ENCODE assay signal across 1 cellular context in the genomic region with DNA sequence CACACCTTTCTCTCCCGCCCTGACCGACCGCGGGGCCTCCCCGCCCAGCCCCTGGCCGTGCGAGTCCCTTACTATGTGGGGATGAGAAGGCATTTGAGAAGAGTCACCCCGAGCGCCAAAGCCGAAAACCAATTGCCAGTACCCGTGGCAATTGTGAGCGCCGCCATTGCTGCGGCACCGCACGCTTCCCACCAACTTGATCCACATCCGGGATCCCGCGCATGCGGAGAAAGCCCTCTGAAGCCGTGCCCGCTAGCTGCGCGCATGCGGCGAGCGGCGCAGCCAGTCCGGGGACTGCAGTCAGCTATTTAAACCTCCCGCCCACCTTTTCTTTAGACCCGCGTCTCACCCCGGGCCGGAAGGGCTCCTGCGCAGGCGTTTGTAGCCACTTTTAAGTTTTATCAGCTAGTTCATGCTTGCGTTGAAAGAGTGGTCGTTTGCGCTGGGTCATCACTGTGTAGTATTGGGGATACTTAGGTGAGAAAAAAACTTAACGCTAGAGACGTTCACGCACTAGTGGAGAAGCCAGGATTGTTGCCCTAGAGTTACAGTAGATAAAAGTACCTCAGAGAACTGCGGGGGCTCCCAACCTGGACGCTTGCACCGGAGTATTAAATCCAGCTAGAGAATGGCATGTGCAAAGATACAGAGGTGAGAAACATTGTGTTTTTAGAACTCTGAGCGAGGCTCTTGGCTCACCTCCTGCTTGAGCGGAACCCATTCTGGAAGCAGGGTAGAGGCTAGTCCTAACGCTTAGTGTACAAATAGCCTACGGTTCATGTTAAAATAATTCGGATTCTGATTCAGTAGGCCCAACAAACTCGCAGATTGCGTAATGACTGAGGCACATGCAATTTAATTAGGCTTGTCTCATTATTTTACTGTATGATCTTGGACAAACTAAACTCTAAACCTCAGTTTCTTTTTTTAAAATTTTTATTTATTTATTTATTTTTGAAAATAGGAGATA.
TF ChIP-seq lines count a peak whose summit lies in the region.

A gene (minus strand): TSS at position 205 of the 970 bp plus-strand sequence. CDS start 38 bp downstream, at position 167.

TF ChIP-seq in K562, 482 proteins besides CTCF, POLR2A, EP300 and RAD21 (continued from another document and continues in another):
- TF ChIP-seq, protein P1, sequence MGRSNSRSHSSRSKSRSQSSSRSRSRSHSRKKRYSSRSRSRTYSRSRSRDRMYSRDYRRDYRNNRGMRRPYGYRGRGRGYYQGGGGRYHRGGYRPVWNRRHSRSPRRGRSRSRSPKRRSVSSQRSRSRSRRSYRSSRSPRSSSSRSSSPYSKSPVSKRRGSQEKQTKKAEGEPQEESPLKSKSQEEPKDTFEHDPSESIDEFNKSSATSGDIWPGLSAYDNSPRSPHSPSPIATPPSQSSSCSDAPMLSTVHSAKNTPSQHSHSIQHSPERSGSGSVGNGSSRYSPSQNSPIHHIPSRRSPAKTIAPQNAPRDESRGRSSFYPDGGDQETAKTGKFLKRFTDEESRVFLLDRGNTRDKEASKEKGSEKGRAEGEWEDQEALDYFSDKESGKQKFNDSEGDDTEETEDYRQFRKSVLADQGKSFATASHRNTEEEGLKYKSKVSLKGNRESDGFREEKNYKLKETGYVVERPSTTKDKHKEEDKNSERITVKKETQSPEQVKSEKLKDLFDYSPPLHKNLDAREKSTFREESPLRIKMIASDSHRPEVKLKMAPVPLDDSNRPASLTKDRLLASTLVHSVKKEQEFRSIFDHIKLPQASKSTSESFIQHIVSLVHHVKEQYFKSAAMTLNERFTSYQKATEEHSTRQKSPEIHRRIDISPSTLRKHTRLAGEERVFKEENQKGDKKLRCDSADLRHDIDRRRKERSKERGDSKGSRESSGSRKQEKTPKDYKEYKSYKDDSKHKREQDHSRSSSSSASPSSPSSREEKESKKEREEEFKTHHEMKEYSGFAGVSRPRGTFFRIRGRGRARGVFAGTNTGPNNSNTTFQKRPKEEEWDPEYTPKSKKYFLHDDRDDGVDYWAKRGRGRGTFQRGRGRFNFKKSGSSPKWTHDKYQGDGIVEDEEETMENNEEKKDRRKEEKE (IDR thresholded peaks at IDR 0.05; ENCODE audit: borderline replicate concordance in 1 of 2, control insufficient read depth in 1 of 2, low read depth in 2 of 2, low read length in 1 of 2) = no peak
- no peak for TF ChIP-seq IRF2 (CRISPR knock-in tag; IDR thresholded peaks at IDR 0.05)
- TF ChIP-seq ZBTB17 (CRISPR knock-in tag; IDR thresholded peaks at IDR 0.05) = no peak
- TF ChIP-seq CHD2 (IDR thresholded peaks at IDR 0.05; ENCODE audit: low read depth, low read length) = peak; percentile 29; the same call in 1 of the 2 replicates
- TF ChIP-seq, protein P2, sequence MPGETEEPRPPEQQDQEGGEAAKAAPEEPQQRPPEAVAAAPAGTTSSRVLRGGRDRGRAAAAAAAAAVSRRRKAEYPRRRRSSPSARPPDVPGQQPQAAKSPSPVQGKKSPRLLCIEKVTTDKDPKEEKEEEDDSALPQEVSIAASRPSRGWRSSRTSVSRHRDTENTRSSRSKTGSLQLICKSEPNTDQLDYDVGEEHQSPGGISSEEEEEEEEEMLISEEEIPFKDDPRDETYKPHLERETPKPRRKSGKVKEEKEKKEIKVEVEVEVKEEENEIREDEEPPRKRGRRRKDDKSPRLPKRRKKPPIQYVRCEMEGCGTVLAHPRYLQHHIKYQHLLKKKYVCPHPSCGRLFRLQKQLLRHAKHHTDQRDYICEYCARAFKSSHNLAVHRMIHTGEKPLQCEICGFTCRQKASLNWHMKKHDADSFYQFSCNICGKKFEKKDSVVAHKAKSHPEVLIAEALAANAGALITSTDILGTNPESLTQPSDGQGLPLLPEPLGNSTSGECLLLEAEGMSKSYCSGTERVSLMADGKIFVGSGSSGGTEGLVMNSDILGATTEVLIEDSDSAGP (CRISPR knock-in tag; IDR thresholded peaks at IDR 0.05) = no peak
- TF ChIP-seq DDX20 (tag; IDR thresholded peaks at IDR 0.05; ENCODE audit: low read depth) = no peak
- no peak for TF ChIP-seq CHD4 (IDR thresholded peaks at IDR 0.05; ENCODE audit: insufficient read depth, insufficient replicate concordance, low read depth, low read length, poor library complexity, severe bottlenecking)
- no peak for TF ChIP-seq CSDE1 (IDR thresholded peaks at IDR 0.05)
- TF ChIP-seq PYGO2 (tag; IDR thresholded peaks at IDR 0.05) = no peak
- TF ChIP-seq COPS2 (conservative IDR thresholded peaks at IDR 0.05) = no peak
- TF ChIP-seq MYC (IDR thresholded peaks at IDR 0.05; ENCODE audit: low read depth, low read length) = peak; percentile 97
- TF ChIP-seq MYC (CRISPR knock-in tag; IDR thresholded peaks at IDR 0.05; ENCODE audit: borderline replicate concordance, low read depth) = peak; percentile 93; the same call in 1 of the 2 replicates
- TF ChIP-seq RBM15 (IDR thresholded peaks at IDR 0.05; ENCODE audit: insufficient read depth, low read length) = no peak
- TF ChIP-seq, protein P3, sequence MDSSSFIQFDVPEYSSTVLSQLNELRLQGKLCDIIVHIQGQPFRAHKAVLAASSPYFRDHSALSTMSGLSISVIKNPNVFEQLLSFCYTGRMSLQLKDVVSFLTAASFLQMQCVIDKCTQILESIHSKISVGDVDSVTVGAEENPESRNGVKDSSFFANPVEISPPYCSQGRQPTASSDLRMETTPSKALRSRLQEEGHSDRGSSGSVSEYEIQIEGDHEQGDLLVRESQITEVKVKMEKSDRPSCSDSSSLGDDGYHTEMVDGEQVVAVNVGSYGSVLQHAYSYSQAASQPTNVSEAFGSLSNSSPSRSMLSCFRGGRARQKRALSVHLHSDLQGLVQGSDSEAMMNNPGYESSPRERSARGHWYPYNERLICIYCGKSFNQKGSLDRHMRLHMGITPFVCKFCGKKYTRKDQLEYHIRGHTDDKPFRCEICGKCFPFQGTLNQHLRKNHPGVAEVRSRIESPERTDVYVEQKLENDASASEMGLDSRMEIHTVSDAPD (CRISPR knock-in tag; IDR thresholded peaks at IDR 0.05) = no peak
- TF ChIP-seq, protein P4, sequence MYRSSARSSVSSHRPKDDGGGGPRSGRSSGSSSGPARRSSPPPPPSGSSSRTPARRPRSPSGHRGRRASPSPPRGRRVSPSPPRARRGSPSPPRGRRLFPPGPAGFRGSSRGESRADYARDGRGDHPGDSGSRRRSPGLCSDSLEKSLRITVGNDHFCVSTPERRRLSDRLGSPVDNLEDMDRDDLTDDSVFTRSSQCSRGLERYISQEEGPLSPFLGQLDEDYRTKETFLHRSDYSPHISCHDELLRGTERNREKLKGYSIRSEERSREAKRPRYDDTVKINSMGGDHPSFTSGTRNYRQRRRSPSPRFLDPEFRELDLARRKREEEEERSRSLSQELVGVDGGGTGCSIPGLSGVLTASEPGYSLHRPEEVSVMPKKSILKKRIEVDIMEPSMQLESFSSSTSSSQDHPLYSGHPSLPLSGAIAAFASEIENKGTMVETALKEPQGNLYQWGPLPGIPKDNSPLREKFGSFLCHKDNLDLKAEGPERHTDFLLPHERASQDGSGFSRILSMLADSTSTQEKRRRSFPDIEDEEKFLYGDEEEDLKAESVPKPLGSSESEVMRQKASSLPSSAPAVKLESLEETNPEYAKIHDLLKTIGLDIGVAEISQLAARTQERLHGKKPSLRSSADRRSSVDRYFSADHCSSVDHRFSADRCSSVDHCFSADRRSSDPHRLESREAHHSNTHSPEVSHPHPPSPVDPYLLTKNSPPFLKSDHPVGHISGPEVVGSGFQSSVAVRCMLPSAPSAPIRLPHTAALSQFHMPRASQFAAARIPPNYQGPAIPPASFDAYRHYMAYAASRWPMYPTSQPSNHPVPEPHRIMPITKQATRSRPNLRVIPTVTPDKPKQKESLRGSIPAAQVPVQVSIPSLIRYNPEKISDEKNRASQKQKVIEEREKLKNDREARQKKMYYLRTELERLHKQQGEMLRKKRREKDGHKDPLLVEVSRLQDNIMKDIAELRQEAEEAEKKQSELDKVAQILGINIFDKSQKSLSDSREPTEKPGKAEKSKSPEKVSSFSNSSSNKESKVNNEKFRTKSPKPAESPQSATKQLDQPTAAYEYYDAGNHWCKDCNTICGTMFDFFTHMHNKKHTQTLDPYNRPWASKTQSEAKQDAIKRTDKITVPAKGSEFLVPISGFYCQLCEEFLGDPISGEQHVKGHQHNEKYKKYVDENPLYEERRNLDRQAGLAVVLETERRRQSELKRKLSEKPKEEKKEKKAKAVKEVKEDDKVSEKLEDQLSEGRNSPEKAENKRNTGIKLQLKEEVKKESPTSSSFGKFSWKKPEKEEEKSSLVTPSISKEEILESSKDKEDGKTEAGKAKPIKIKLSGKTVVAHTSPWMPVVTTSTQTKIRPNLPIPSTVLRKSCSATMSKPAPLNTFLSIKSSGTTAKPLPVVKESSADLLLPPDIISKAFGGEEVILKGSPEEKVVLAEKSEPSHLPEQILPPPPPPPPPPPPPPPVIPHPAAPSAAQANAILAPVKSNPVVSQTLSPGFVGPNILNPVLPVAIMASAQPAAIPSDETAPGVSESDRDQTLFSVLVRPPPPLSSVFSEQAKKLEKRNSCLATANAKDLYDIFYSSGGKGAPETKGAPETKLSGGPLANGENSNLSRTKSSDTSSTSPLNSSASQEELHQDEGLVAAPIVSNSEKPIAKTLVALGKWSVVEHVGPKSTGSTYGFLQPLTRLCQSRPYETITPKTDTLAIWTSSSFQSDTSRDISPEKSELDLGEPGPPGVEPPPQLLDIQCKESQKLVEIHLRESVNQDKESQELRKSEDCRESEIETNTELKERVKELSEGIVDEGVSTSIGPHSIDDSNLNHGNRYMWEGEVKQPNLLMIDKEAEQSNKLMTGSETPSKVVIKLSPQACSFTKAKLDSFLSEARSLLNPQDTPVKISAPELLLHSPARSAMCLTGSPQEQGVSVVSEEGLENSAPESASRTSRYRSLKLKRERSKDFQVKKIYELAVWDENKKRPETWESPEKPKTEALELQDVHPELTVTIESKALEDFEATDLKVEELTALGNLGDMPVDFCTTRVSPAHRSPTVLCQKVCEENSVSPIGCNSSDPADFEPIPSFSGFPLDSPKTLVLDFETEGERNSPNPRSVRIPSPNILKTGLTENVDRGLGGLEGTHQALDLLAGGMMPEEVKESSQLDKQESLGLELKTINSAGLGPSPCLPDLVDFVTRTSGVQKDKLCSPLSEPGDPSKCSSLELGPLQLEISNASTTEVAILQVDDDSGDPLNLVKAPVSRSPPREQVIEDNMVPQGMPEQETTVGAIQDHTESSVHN (IDR thresholded peaks at IDR 0.05; ENCODE audit: borderline replicate concordance in 1 of 2, low read depth in 1 of 2) = no peak
- TF ChIP-seq, protein P5, sequence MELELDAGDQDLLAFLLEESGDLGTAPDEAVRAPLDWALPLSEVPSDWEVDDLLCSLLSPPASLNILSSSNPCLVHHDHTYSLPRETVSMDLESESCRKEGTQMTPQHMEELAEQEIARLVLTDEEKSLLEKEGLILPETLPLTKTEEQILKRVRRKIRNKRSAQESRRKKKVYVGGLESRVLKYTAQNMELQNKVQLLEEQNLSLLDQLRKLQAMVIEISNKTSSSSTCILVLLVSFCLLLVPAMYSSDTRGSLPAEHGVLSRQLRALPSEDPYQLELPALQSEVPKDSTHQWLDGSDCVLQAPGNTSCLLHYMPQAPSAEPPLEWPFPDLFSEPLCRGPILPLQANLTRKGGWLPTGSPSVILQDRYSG (tag; conservative IDR thresholded peaks at IDR 0.05; ENCODE audit: low read depth) = no peak
- TF ChIP-seq, protein P6, sequence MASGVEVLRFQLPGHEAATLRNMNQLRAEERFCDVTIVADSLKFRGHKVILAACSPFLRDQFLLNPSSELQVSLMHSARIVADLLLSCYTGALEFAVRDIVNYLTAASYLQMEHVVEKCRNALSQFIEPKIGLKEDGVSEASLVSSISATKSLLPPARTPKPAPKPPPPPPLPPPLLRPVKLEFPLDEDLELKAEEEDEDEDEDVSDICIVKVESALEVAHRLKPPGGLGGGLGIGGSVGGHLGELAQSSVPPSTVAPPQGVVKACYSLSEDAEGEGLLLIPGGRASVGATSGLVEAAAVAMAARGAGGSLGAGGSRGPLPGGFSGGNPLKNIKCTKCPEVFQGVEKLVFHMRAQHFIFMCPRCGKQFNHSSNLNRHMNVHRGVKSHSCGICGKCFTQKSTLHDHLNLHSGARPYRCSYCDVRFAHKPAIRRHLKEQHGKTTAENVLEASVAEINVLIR (CRISPR knock-in tag; IDR thresholded peaks at IDR 0.05) = 0 out of 2 replicates have a peak, but pooled peaks have one; percentile 18
- no peak for TF ChIP-seq ZNF79 (CRISPR knock-in tag; IDR thresholded peaks at IDR 0.05; ENCODE audit: low read depth)
- 0 out of 2 replicates have a peak, but pooled peaks have one; percentile 62 for TF ChIP-seq CAMTA2 (CRISPR knock-in tag; conservative IDR thresholded peaks at IDR 0.05)
- no peak for TF ChIP-seq TCFL5 (CRISPR knock-in tag; conservative IDR thresholded peaks at IDR 0.05)
- TF ChIP-seq, protein P7, sequence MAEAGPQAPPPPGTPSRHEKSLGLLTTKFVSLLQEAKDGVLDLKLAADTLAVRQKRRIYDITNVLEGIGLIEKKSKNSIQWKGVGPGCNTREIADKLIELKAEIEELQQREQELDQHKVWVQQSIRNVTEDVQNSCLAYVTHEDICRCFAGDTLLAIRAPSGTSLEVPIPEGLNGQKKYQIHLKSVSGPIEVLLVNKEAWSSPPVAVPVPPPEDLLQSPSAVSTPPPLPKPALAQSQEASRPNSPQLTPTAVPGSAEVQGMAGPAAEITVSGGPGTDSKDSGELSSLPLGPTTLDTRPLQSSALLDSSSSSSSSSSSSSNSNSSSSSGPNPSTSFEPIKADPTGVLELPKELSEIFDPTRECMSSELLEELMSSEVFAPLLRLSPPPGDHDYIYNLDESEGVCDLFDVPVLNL (CRISPR knock-in tag; IDR thresholded peaks at IDR 0.05; ENCODE audit: low read depth) = peak; percentile 98
- TF ChIP-seq SMAD4 (CRISPR knock-in tag; conservative IDR thresholded peaks at IDR 0.05) = no peak; the same call in 1 of the 2 replicates
- TF ChIP-seq HIVEP1 (CRISPR knock-in tag; IDR thresholded peaks at IDR 0.05) = no peak
- TF ChIP-seq SMAD3 (CRISPR knock-in tag; conservative IDR thresholded peaks at IDR 0.05) = no peak
- no peak for TF ChIP-seq HDGF (IDR thresholded peaks at IDR 0.05)
- no peak for TF ChIP-seq ZEB2 (IDR thresholded peaks at IDR 0.05)
- TF ChIP-seq KHSRP (IDR thresholded peaks at IDR 0.05) = no peak
- TF ChIP-seq ZNF444 (CRISPR knock-in tag; IDR thresholded peaks at IDR 0.05) = no peak
- no peak for TF ChIP-seq ZZZ3 (IDR thresholded peaks at IDR 0.05)
- TF ChIP-seq, protein P8, sequence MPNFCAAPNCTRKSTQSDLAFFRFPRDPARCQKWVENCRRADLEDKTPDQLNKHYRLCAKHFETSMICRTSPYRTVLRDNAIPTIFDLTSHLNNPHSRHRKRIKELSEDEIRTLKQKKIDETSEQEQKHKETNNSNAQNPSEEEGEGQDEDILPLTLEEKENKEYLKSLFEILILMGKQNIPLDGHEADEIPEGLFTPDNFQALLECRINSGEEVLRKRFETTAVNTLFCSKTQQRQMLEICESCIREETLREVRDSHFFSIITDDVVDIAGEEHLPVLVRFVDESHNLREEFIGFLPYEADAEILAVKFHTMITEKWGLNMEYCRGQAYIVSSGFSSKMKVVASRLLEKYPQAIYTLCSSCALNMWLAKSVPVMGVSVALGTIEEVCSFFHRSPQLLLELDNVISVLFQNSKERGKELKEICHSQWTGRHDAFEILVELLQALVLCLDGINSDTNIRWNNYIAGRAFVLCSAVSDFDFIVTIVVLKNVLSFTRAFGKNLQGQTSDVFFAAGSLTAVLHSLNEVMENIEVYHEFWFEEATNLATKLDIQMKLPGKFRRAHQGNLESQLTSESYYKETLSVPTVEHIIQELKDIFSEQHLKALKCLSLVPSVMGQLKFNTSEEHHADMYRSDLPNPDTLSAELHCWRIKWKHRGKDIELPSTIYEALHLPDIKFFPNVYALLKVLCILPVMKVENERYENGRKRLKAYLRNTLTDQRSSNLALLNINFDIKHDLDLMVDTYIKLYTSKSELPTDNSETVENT (CRISPR knock-in tag; IDR thresholded peaks at IDR 0.05) = peak; percentile 45; the same call in 1 of the 2 replicates
- TF ChIP-seq ZNF695 (CRISPR knock-in tag; IDR thresholded peaks at IDR 0.05) = no peak
- peak; percentile 82 for TF ChIP-seq POLR2B (IDR thresholded peaks at IDR 0.05; ENCODE audit: low read depth, partially characterized antibody)
